In the genomic region with DNA sequence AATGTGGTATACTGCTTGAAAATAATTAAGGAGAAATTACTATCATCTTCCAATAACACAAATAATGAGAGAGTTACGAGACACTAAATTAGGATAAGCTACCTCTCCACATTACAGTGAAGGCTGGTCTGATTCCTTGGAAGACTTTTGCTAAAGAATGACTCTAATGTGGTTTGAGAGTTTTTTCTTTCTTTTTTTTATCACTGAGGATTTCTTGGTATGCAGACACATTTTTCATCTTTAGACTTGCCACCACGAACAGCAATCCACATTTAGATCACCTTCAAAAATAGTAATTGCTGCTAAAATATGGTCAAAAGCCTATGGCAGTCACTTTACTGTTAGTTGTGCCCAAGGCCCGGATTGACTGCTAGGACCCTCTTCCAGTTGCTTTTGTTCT, we compare ENCODE assay signal across 21 cellular contexts.
"Had no signal": no experiment of that assay in that cellular context is flagged by ENCODE, and none has a peak within 500 bp of the region (broad histone marks: within the 10 kb centered on the region; RNA-seq: fewer than 3 reads in every experiment).

No MANE protein-coding gene starts in this region.

- ATAC-seq: activated CD8-positive, alpha-beta T cell treated with anti-CD3 and anti-CD28 coated beads, Interleukin-2, amount 10 ng/mL, durations not matched to agents 7 days and 5 days; activated naive CD4-positive, alpha-beta T cell treated with anti-CD3 and anti-CD28 coated beads, Interleukin-2, amount 50 U/mL, for 72 hours; activated T-cell treated with anti-CD3 and anti-CD28 coated beads, Interleukin-2, amount 50 U/mL, for 72 hours; esophagus mucosa; T-helper 17 cell; WTC11 had no signal

- H3K4me1 Mint-ChIP-seq: nephron, WTC11 had no signal

- H3K4me3 ChIP-seq: cardiac muscle cell, left ventricle myocardium inferior had no signal

- H3K27me3 Mint-ChIP-seq: T-helper 17 cell had no signal

- H3K4me3 Mint-ChIP-seq: activated CD8-positive, alpha-beta T cell treated with anti-CD3 and anti-CD28 coated beads, Interleukin-2, amount 10 ng/mL, durations not matched to agents 7 days and 5 days; activated T-cell treated with anti-CD3 and anti-CD28 coated beads, Interleukin-2, amount 50 U/mL, for 72 hours; nephron; T-helper 17 cell; WTC11 had no signal

- H3K9me3 Mint-ChIP-seq: activated naive CD4-positive, alpha-beta T cell treated with anti-CD3 and anti-CD28 coated beads, Interleukin-2, amount 50 U/mL, for 72 hours; activated T-cell treated with anti-CD3 and anti-CD28 coated beads, Interleukin-2, amount 50 U/mL, for 72 hours; nephron; WTC11 had no signal

- H3K36me3 Mint-ChIP-seq: activated naive CD4-positive, alpha-beta T cell treated with anti-CD3 and anti-CD28 coated beads, Interleukin-2, amount 50 U/mL, for 72 hours had no signal

- H3K27ac Mint-ChIP-seq: activated CD8-positive, alpha-beta T cell treated with anti-CD3 and anti-CD28 coated beads, Interleukin-2, amount 10 ng/mL, durations not matched to agents 7 days and 5 days; activated naive CD4-positive, alpha-beta T cell treated with anti-CD3 and anti-CD28 coated beads, Interleukin-2, amount 50 U/mL, for 72 hours; activated T-cell treated with anti-CD3 and anti-CD28 coated beads, Interleukin-2, amount 50 U/mL, for 72 hours; nephron; T-helper 17 cell; WTC11 had no signal

- DNase-seq: activated CD4-positive, alpha-beta T cell treated with anti-CD3 and anti-CD28 coated beads for 48 hours; activated CD8-positive, alpha-beta memory T cell treated with anti-CD3 and anti-CD28 coated beads, Interleukin-2, amount 50 U/mL, for 4 hours; activated CD8-positive, alpha-beta T cell treated with anti-CD3 and anti-CD28 coated beads, Interleukin-2, amount 10 ng/mL, durations not matched to agents 7 days and 5 days; activated gamma-delta T cell; activated T-cell treated with anti-CD3 and anti-CD28 coated beads, Interleukin-2, amount 50 U/mL, for 72 hours; foreskin fibroblast; hippocampal formation; kidney; left ventricle myocardium inferior; nucleus accumbens; stimulated activated CD4-positive, alpha-beta T cell treated with anti-CD3 and anti-CD28 coated beads, Interleukin-15, amount 100 ng/mL, for 24 hours; stimulated activated CD4-positive, alpha-beta T cell treated with anti-CD3 and anti-CD28 coated beads, Interleukin-4, amount 100 ng/mL, for 4 hours; stimulated activated CD8-positive, alpha-beta memory T cell treated with anti-CD3 and anti-CD28 coated beads, Interleukin-4, amount 100 ng/mL, for 48 hours; stimulated activated naive CD4-positive, alpha-beta T cell treated with Interleukin-2 at 50 U/mL for 16 hours; substantia nigra; T-helper 17 cell had no signal
